ENCODE assay signal across 8 cellular contexts in the genomic region with DNA sequence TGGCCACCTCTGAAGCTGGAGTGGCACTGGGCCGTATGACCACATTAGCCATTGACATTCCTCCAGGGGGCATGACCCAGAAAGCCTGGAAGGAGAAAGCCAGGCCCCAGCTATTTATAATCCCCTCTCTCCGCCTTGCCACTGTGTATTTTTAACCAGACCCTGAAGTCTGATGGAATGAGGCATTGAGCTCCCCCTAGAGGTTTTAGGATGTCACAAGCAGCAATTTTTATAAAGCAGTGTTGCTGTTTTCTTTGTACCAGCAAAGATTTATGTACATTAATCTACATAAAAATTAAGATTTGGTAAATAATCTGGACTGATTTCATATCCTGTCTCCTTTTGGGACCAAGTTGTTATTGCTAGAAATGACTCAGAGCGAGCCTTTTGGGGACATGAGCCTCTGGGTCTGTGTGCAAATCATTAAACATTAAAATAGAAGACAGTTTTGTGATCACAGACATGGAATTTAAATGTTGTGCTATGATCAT.
DNase-seq lines count a peak whose midpoint lies in the region; ATAC-seq and TF ChIP-seq lines count a peak whose summit lies in the region.

No MANE protein-coding gene starts in this region.

- H3K27me3 ChIP-seq in heart left ventricle, result no peaks in the 10 kb centered on the region

- DNase-seq in Right ventricle myocardium inferior (ENCODE audit: missing footprints) (no peak), cardiac septum (ENCODE audit: low spot score) (no peak), NCI-H2171 treated with DMSO at 0.1 percent for 48 hours (lab: John Stamatoyannopoulos, UW) (peak; percentile 79), heart left ventricle (peak in 4 of 5 donors; percentile 71 to 80 (median 74)), renal cortical epithelial cell (ENCODE audit: low read depth) (peak; percentile 75)

- intact Hi-C loops in Right ventricle myocardium inferior (cut with DNase I) (loop anchor here (1.0 to 10.0 kb wide), 4 partner anchors 127 to 283 kb away; a partner anchor contains a TSS), cardiac septum (cut with DNase I) (loop anchor here (2.0 to 5.0 kb wide), 2 partner anchors 259 to 283 kb away; no protein-coding TSS in a partner anchor), heart left ventricle (cut with DNase I) (loop anchor here (1.0 to 10.0 kb wide), 11 partner anchors 25 to 587 kb away; no protein-coding TSS in a partner anchor)

- no peak for TF ChIP-seq POLR2A in heart left ventricle (IDR thresholded peaks at IDR 0.05)

- peak; percentile 93 for ATAC-seq in Right ventricle myocardium inferior
- ATAC-seq in HG03280 (IDR thresholded peaks at IDR 0.05; ENCODE audit: unreplicated experiment), result peak; percentile 49
- ATAC-seq in heart left ventricle, result peak; percentile 91 to 97 (median 93)
- ATAC-seq in HG03457 (IDR thresholded peaks at IDR 0.05; ENCODE audit: unreplicated experiment), result no peak

- WGBS in heart left ventricle, 4 donors, result 11 to 17% (median 15%) methylated on average over 3 of the region's 3 CpGs

- H3K36me3 ChIP-seq in heart left ventricle, result peaks cover 0 to 16% (median 0%) of the 10 kb centered on the region in 9 donors

- no peaks in the 10 kb centered on the region for H3K9me3 ChIP-seq in heart left ventricle

- peaks cover 15 to 65% (median 43%) of the 10 kb centered on the region in 12 donors for H3K4me1 ChIP-seq in heart left ventricle

- no peak overlapping the region for H3K4me3 ChIP-seq in WI38 (ENCODE audit: low read depth, low read length)
- H3K4me3 ChIP-seq in heart left ventricle, result no peak overlapping the region

- TF ChIP-seq CTCF in WI38 (IDR thresholded peaks at IDR 0.05; ENCODE audit: low read depth, low read length), result peak; percentile 57
- peak; percentile 67 to 93 (median 86) for TF ChIP-seq CTCF in heart left ventricle (IDR thresholded peaks at IDR 0.05)

- H3K27ac ChIP-seq in heart left ventricle, result peak overlapping the region in 11 of 12 donors; percentile 54 to 86 (median 74)

Comparison
In these comparisons a context has a peak if more than half of its experiments do, and no peak if none do; other contexts are left out.
1. DNase-seq: peak in NCI-H2171 treated with DMSO at 0.1 percent for 48 hours (single experiment), heart left ventricle (4 of 5) and renal cortical epithelial cell (single experiment); none in Right ventricle myocardium inferior (single experiment) and cardiac septum (single experiment).